8 cellular contexts compared by ENCODE assay signal in genomic region chr11:129992161-129992944, GRCh38. TPM values are rescaled to one million over a fixed set of nuclear protein-coding genes. Genes with fewer than 3 reads are reported as not detected.
DNase-seq lines count a peak whose midpoint lies in the region; ATAC-seq lines count a peak whose summit lies in the region.

No MANE protein-coding gene starts in this region.

- no peaks in the 10 kb centered on the region for H3K9me3 Mint-ChIP-seq in activated T-helper 1 cell treated with anti-CD3 and anti-CD28 coated beads, Interleukin-12 subunit alpha, Interleukin-12 subunit beta, Interleukin-2, Interleukin-4 antibody, amounts not matched to agents 30 ng/mL and 10 ng/mL and 1 ng/mL, durations not matched to agents 14 hours and 24 hours and 36 hours
- H3K9me3 Mint-ChIP-seq in stimulated activated effector memory CD8-positive, alpha-beta T cell treated with anti-CD3 and anti-CD28 coated beads, Interleukin-12 subunit alpha, Interleukin-12 subunit beta, amount 100 ng/mL, for 72 hours, result no peaks in the 10 kb centered on the region

- no peak overlapping the region for H3K27ac Mint-ChIP-seq in activated T-helper 1 cell treated with anti-CD3 and anti-CD28 coated beads, Interleukin-12 subunit alpha, Interleukin-12 subunit beta, Interleukin-2, Interleukin-4 antibody, amounts not matched to agents 30 ng/mL and 10 ng/mL and 1 ng/mL, durations not matched to agents 14 hours and 24 hours and 36 hours
- no peak overlapping the region for H3K27ac Mint-ChIP-seq in stimulated activated effector memory CD8-positive, alpha-beta T cell treated with anti-CD3 and anti-CD28 coated beads, Interleukin-12 subunit alpha, Interleukin-12 subunit beta, amount 100 ng/mL, for 72 hours

- H3K4me1 Mint-ChIP-seq in activated T-helper 1 cell treated with anti-CD3 and anti-CD28 coated beads, Interleukin-12 subunit alpha, Interleukin-12 subunit beta, Interleukin-2, Interleukin-4 antibody, amounts not matched to agents 30 ng/mL and 10 ng/mL and 1 ng/mL, durations not matched to agents 14 hours and 24 hours and 36 hours (ENCODE audit: low read depth), result no peaks in the 10 kb centered on the region
- peaks cover 9% of the 10 kb centered on the region for H3K4me1 Mint-ChIP-seq in stimulated activated effector memory CD8-positive, alpha-beta T cell treated with anti-CD3 and anti-CD28 coated beads, Interleukin-12 subunit alpha, Interleukin-12 subunit beta, amount 100 ng/mL, for 72 hours

- intact Hi-C loops in activated T-helper 1 cell treated with anti-CD3 and anti-CD28 coated beads, Interleukin-12 subunit alpha, Interleukin-12 subunit beta, Interleukin-2, Interleukin-4 antibody, amounts not matched to agents 30 ng/mL and 10 ng/mL and 1 ng/mL, durations not matched to agents 14 hours and 24 hours and 36 hours (cut with micrococcal nuclease), result loop anchor here (1.0 to 2.0 kb wide), 2 partner anchors 10 to 32 kb away; partner anchors contain the start of gene PRDM10

- H3K27me3 Mint-ChIP-seq in activated T-helper 1 cell treated with anti-CD3 and anti-CD28 coated beads, Interleukin-12 subunit alpha, Interleukin-12 subunit beta, Interleukin-2, Interleukin-4 antibody, amounts not matched to agents 30 ng/mL and 10 ng/mL and 1 ng/mL, durations not matched to agents 14 hours and 24 hours and 36 hours (ENCODE audit: insufficient read depth), result no peaks in the 10 kb centered on the region

- DNase-seq in activated T-helper 1 cell treated with Interleukin-2 at 50 U/mL for 16 hours (ENCODE audit: low read depth), result peak; percentile 10
- DNase-seq in activated T-helper 1 cell treated with anti-CD3 and anti-CD28 coated beads, Interleukin-12 subunit alpha, Interleukin-12 subunit beta, Interleukin-2, Interleukin-4 antibody, amounts not matched to agents 30 ng/mL and 10 ng/mL and 1 ng/mL, durations not matched to agents 14 hours and 24 hours and 36 hours (ENCODE audit: low spot score), result no peak
- peak; percentile 67 for DNase-seq in NCI-H748 (lab: John Stamatoyannopoulos, UW; ENCODE audit: unreplicated experiment)
- peak; percentile 42 for DNase-seq in activated naive CD4-positive, alpha-beta T cell treated with Interleukin-2 at 50 U/mL for 16 hours
- DNase-seq in iPS DF 4.7 (ENCODE audit: extremely low read depth, low spot score), result peak; percentile 46
- DNase-seq in stimulated activated effector memory CD8-positive, alpha-beta T cell treated with anti-CD3 and anti-CD28 coated beads, Interleukin-12 subunit alpha, Interleukin-12 subunit beta, amount 100 ng/mL, for 72 hours (ENCODE audit: low spot score in 2 of 2), result no peak
- no peak for DNase-seq in GM03348 (ENCODE audit: low spot score)

- peaks cover 8% of the 10 kb centered on the region for H3K36me3 Mint-ChIP-seq in activated T-helper 1 cell treated with anti-CD3 and anti-CD28 coated beads, Interleukin-12 subunit alpha, Interleukin-12 subunit beta, Interleukin-2, Interleukin-4 antibody, amounts not matched to agents 30 ng/mL and 10 ng/mL and 1 ng/mL, durations not matched to agents 14 hours and 24 hours and 36 hours (ENCODE audit: low read depth)
- H3K36me3 Mint-ChIP-seq in stimulated activated effector memory CD8-positive, alpha-beta T cell treated with anti-CD3 and anti-CD28 coated beads, Interleukin-12 subunit alpha, Interleukin-12 subunit beta, amount 100 ng/mL, for 72 hours, result no peaks in the 10 kb centered on the region

- ATAC-seq in HG03378 (IDR thresholded peaks at IDR 0.05; ENCODE audit: unreplicated experiment), result peak; percentile 86
- peak; percentile 55 for ATAC-seq in stimulated activated effector memory CD8-positive, alpha-beta T cell treated with anti-CD3 and anti-CD28 coated beads, Interleukin-12 subunit alpha, Interleukin-12 subunit beta, amount 100 ng/mL, for 72 hours

- no peak overlapping the region for H3K4me3 Mint-ChIP-seq in activated T-helper 1 cell treated with anti-CD3 and anti-CD28 coated beads, Interleukin-12 subunit alpha, Interleukin-12 subunit beta, Interleukin-2, Interleukin-4 antibody, amounts not matched to agents 30 ng/mL and 10 ng/mL and 1 ng/mL, durations not matched to agents 14 hours and 24 hours and 36 hours
- H3K4me3 Mint-ChIP-seq in stimulated activated effector memory CD8-positive, alpha-beta T cell treated with anti-CD3 and anti-CD28 coated beads, Interleukin-12 subunit alpha, Interleukin-12 subunit beta, amount 100 ng/mL, for 72 hours, result no peak overlapping the region

RNA-seq across cellular contexts. Expression of gene PRDM10, which starts 10.3 kb away (rescaled TPM):
- total RNA-seq in activated T-helper 1 cell treated with anti-CD3 and anti-CD28 coated beads, Interleukin-12 subunit alpha, Interleukin-12 subunit beta, Interleukin-2, Interleukin-4 antibody, amounts not matched to agents 30 ng/mL and 10 ng/mL and 1 ng/mL, durations not matched to agents 14 hours and 24 hours and 36 hours, result 13.6 and 14.5 TPM in 2 replicates

Comparison
In these comparisons a context has a peak if more than half of its experiments do, and no peak if none do; other contexts are left out.
1. DNase-seq: peak in activated T-helper 1 cell treated with Interleukin-2 at 50 U/mL for 16 hours (single experiment), NCI-H748 (single experiment), activated naive CD4-positive, alpha-beta T cell treated with Interleukin-2 at 50 U/mL for 16 hours (single experiment) and iPS DF 4.7 (single experiment); none in activated T-helper 1 cell treated with anti-CD3 and anti-CD28 coated beads, Interleukin-12 subunit alpha, Interleukin-12 subunit beta, Interleukin-2, Interleukin-4 antibody, amounts not matched to agents 30 ng/mL and 10 ng/mL and 1 ng/mL, durations not matched to agents 14 hours and 24 hours and 36 hours (single experiment), stimulated activated effector memory CD8-positive, alpha-beta T cell treated with anti-CD3 and anti-CD28 coated beads, Interleukin-12 subunit alpha, Interleukin-12 subunit beta, amount 100 ng/mL, for 72 hours (0 of 2) and GM03348 (single experiment).